Comparison of ENCODE assay signal across 1 cellular context in genomic region chr4:10115657-10116624, GRCh38.
TF ChIP-seq lines count a peak whose summit lies in the region.

No MANE protein-coding gene starts in this region.

TF ChIP-seq in K562, 482 proteins besides CTCF, POLR2A, EP300 and RAD21 (continued from another document):
- no peak for TF ChIP-seq GTF3C2 (IDR thresholded peaks at IDR 0.05; ENCODE audit: borderline replicate concordance, extremely low read depth, insufficient read length)
- peak; percentile 35; the same call in 1 of the 2 replicates for TF ChIP-seq POLR2AphosphoS5 (IDR thresholded peaks at IDR 0.05; ENCODE audit: control insufficient read depth, insufficient read depth, low read depth, low read length)
- no peak for TF ChIP-seq REST (CRISPR knock-in tag; IDR thresholded peaks at IDR 0.05; ENCODE audit: low read depth)
- TF ChIP-seq MAZ (CRISPR knock-in tag; conservative IDR thresholded peaks at IDR 0.05 in 1 of 2, IDR thresholded peaks at IDR 0.05 in 1 of 2): peak; percentile 0 to 33; a peak in 1 of 4 replicates
- TF ChIP-seq ZBTB17 (CRISPR knock-in tag; IDR thresholded peaks at IDR 0.05): no peak
- TF ChIP-seq ZNF24 (IDR thresholded peaks at IDR 0.05): no peak
- TF ChIP-seq POLR2G (IDR thresholded peaks at IDR 0.05; ENCODE audit: low read depth, low read length): peak; percentile 83
- TF ChIP-seq KDM5B (IDR thresholded peaks at IDR 0.05; ENCODE audit: insufficient replicate concordance, low read depth, low read length): peak; percentile 67
- TF ChIP-seq CXXC5 (CRISPR knock-in tag; IDR thresholded peaks at IDR 0.05): 0 out of 2 replicates have a peak, but pooled peaks have one; percentile 5
- 0 out of 2 replicates have a peak, but pooled peaks have one; percentile 14 for TF ChIP-seq POLR2AphosphoS2 (IDR thresholded peaks at IDR 0.05; ENCODE audit: low read length)
- TF ChIP-seq ZNF561 (CRISPR knock-in tag; conservative IDR thresholded peaks at IDR 0.05): no peak
- TF ChIP-seq SAP30 (IDR thresholded peaks at IDR 0.05; ENCODE audit: borderline replicate concordance, insufficient read depth, low read depth, low read length, poor library complexity, severe bottlenecking): peak; percentile 70
- no peak for TF ChIP-seq ATF1 (CRISPR knock-in tag; IDR thresholded peaks at IDR 0.05)
- 0 out of 2 replicates have a peak, but pooled peaks have one; percentile 13 for TF ChIP-seq ATF1 (tag; IDR thresholded peaks at IDR 0.05)
- 0 out of 2 replicates have a peak, but pooled peaks have one; percentile 19 for TF ChIP-seq L3MBTL2 (IDR thresholded peaks at IDR 0.05)
- peak; percentile 70; the same call in 1 of the 2 replicates for TF ChIP-seq KLF13 (tag; IDR thresholded peaks at IDR 0.05; ENCODE audit: borderline replicate concordance, low read depth)
- peak; percentile 65; the same call in 1 of the 2 replicates for TF ChIP-seq ZBTB7A (IDR thresholded peaks at IDR 0.05; ENCODE audit: borderline replicate concordance, control insufficient read depth, low read depth, low read length)
- 0 out of 2 replicates have a peak, but pooled peaks have one; percentile 27 for TF ChIP-seq ETV1 (tag; conservative IDR thresholded peaks at IDR 0.05; ENCODE audit: low read depth)
- 0 out of 4 replicates have a peak, but pooled peaks of 1 of the 2 experiments have one; percentile 34 for TF ChIP-seq SRF (CRISPR knock-in tag; IDR thresholded peaks at IDR 0.05)
- no peak for TF ChIP-seq MXD1 (CRISPR knock-in tag; IDR thresholded peaks at IDR 0.05; ENCODE audit: borderline replicate concordance, poor library complexity, severe bottlenecking)
- peak; percentile 91 for TF ChIP-seq CHD1 (IDR thresholded peaks at IDR 0.05; ENCODE audit: low read length)
- TF ChIP-seq TCFL5 (CRISPR knock-in tag; conservative IDR thresholded peaks at IDR 0.05): no peak
- TF ChIP-seq TAF1 (IDR thresholded peaks at IDR 0.05; ENCODE audit: control insufficient read depth, extremely low read depth, insufficient read depth, low read length, severe bottlenecking): peak; percentile 17
- TF ChIP-seq PML (IDR thresholded peaks at IDR 0.05; ENCODE audit: low read length): peak; percentile 33; the same call in 1 of the 2 replicates
- no peak for TF ChIP-seq ZZZ3 (IDR thresholded peaks at IDR 0.05)
- 0 out of 2 replicates have a peak, but pooled peaks have one; percentile 5 for TF ChIP-seq HNRNPL (IDR thresholded peaks at IDR 0.05; ENCODE audit: low read depth, low read length)
- TF ChIP-seq ZNF431 (CRISPR knock-in tag; IDR thresholded peaks at IDR 0.05): peak; percentile 21; the same call in 1 of the 2 replicates
- TF ChIP-seq FUS (optimal IDR thresholded peaks at IDR 0.05; ENCODE audit: low read depth, low read length): no peak
- peak; percentile 83 for TF ChIP-seq RBM22 (IDR thresholded peaks at IDR 0.05; ENCODE audit: low read depth, low read length, poor library complexity, severe bottlenecking)
- peak; percentile 35 to 59; a peak in 1 of 4 replicates for TF ChIP-seq SIN3A (IDR thresholded peaks at IDR 0.05; ENCODE audit: borderline replicate concordance in 2 of 2, control insufficient read depth in 1 of 2, low read depth in 2 of 2, low read length in 2 of 2)
- no peak for TF ChIP-seq THAP7 (CRISPR knock-in tag; IDR thresholded peaks at IDR 0.05)
- no peak for TF ChIP-seq E2F5 (CRISPR knock-in tag; IDR thresholded peaks at IDR 0.05)
- peak; percentile 28 for TF ChIP-seq SUPT5H (IDR thresholded peaks at IDR 0.05)
- no peak for TF ChIP-seq TCF7 (IDR thresholded peaks at IDR 0.05; ENCODE audit: borderline replicate concordance)
- 0 out of 2 replicates have a peak, but pooled peaks have one; percentile 19 for TF ChIP-seq ZNF740 (CRISPR knock-in tag; IDR thresholded peaks at IDR 0.05)
- TF ChIP-seq ZNF740 (tag; IDR thresholded peaks at IDR 0.05): 0 out of 4 replicates have a peak, but pooled peaks of 1 of the 2 experiments have one; percentile 15
- TF ChIP-seq E2F6 (IDR thresholded peaks at IDR 0.05; ENCODE audit: borderline replicate concordance in 1 of 2, extremely low read depth in 1 of 2, insufficient read depth in 1 of 2, insufficient read length in 1 of 2, low read depth in 1 of 2, low read length in 1 of 2, poor library complexity in 1 of 2, severe bottlenecking in 1 of 2): peak in 1 of 2 experiments; percentile 21
- TF ChIP-seq SPI1 (IDR thresholded peaks at IDR 0.05; ENCODE audit: borderline replicate concordance, low read depth, low read length): 0 out of 2 replicates have a peak, but pooled peaks have one; percentile 9
- no peak for TF ChIP-seq HINFP (tag; conservative IDR thresholded peaks at IDR 0.05; ENCODE audit: low read depth)
TF ChIP-seq in K562: peak in this region for 42.
